10 cellular contexts compared by ENCODE assay signal in the genomic region with DNA sequence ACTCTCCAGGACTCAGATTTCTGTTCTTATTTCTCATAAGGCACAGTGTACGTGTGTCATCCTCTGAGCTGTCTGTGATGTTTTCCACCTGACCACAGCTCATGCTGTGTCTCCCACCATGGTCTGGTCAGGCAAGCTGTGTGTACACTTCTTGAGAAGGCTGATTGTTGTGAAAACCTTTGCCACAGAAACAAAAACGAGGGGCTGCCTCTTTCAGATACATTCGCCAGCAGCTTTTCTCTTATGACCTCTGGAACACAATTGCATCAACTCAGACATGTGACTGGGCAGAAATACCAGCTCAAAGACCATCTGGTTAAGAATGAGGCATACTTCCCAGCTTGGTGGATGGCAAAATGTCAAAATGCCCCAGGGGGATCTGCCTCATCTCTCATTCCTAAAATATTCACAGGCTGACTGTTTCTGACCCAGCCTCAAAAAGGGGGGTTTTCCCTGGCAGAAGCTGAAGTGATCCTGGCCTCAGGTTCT. TPM values are rescaled to one million over a fixed set of nuclear protein-coding genes. Genes with fewer than 3 reads are reported as not detected.
DNase-seq lines count a peak whose midpoint lies in the region; ATAC-seq and TF ChIP-seq lines count a peak whose summit lies in the region.
"Had no signal": no experiment of that assay in that cellular context is flagged by ENCODE, and none has a peak within 500 bp of the region (broad histone marks: within the 10 kb centered on the region; RNA-seq: fewer than 3 reads in every experiment).

No MANE protein-coding gene starts in this region.

- peak; percentile 58 for ATAC-seq in HG02852 (IDR thresholded peaks at IDR 0.05; ENCODE audit: unreplicated experiment)
- ATAC-seq in natural killer cell: no peak
- ATAC-seq in activated T-cell treated with anti-CD3 and anti-CD28 coated beads, Interleukin-2, amount 50 U/mL, for 72 hours (replicated peaks in 1 of 2): no peak

- intact Hi-C loops in natural killer cell (cut with micrococcal nuclease): no loop called here

- peak overlapping the region; percentile 85 for H3K27ac ChIP-seq in ACC112 (ENCODE audit: low read depth, low read length)

- no peaks in the 10 kb centered on the region for H3K79me2 ChIP-seq in ACC112 (ENCODE audit: control insufficient read depth, insufficient read depth, low read length, unreplicated experiment)

- no peaks in the 10 kb centered on the region for H3K36me3 Mint-ChIP-seq in natural killer cell
- no peaks in the 10 kb centered on the region for H3K36me3 Mint-ChIP-seq in activated T-cell treated with anti-CD3 and anti-CD28 coated beads, Interleukin-2, amount 50 U/mL, for 72 hours (ENCODE audit: insufficient read depth in 2 of 2)
- H3K36me3 Mint-ChIP-seq: CD14-positive monocyte had no signal

- H2AFZ ChIP-seq in ACC112 (ENCODE audit: low read length, unreplicated experiment): peak overlapping the region; percentile 86

- peaks cover 0 to 2% of the 10 kb centered on the region in 2 donors for H3K9me3 Mint-ChIP-seq in natural killer cell
- H3K9me3 Mint-ChIP-seq in activated T-cell treated with anti-CD3 and anti-CD28 coated beads, Interleukin-2, amount 50 U/mL, for 72 hours: peaks cover 2 to 3% of the 10 kb centered on the region in 2 donors

- H3K4me1 ChIP-seq in ACC112 (ENCODE audit: control insufficient read depth, insufficient read depth, low read length, unreplicated experiment): peaks cover 22% of the 10 kb centered on the region

- no peaks in the 10 kb centered on the region for H3K36me3 ChIP-seq in ACC112 (ENCODE audit: insufficient read depth, low read length)
- H3K36me3 ChIP-seq in kidney epithelial cell (ENCODE audit: control insufficient read depth, insufficient read depth, low read length): no peaks in the 10 kb centered on the region

- DNase-seq in amniotic epithelial cell (ENCODE audit: low read depth) (peak; percentile 96), kidney epithelial cell (ENCODE audit: low read depth) (peak; percentile 73), NCI-H510A (lab: John Stamatoyannopoulos, UW) (no peak), natural killer cell (no peak), NCI-H2107 treated with DMSO at 0.1 percent for 48 hours (lab: John Stamatoyannopoulos, UW; ENCODE audit: unreplicated experiment) (no peak)
- no peak for DNase-seq in activated T-cell treated with anti-CD3 and anti-CD28 coated beads, Interleukin-2, amount 50 U/mL, for 72 hours
- DNase-seq: stimulated activated naive CD4-positive, alpha-beta T cell treated with Interleukin-2 at 50 U/mL for 16 hours had no signal

- H3K27me3 Mint-ChIP-seq in natural killer cell (ENCODE audit: low read depth in 2 of 2): peaks cover 17 to 23% of the 10 kb centered on the region in 2 donors
- H3K27me3 Mint-ChIP-seq in activated T-cell treated with anti-CD3 and anti-CD28 coated beads, Interleukin-2, amount 50 U/mL, for 72 hours (ENCODE audit: low read depth): peaks cover 32% of the 10 kb centered on the region

- H3K27me3 ChIP-seq in ACC112 (ENCODE audit: insufficient read depth, low read length): no peaks in the 10 kb centered on the region
- no peaks in the 10 kb centered on the region for H3K27me3 ChIP-seq in kidney epithelial cell (ENCODE audit: control insufficient read depth, insufficient read depth, low read length)

- TF ChIP-seq CTCF in kidney epithelial cell (IDR thresholded peaks at IDR 0.05; ENCODE audit: insufficient read depth, low read length, poor library complexity, severe bottlenecking) (no peak), natural killer cell (IDR thresholded peaks at IDR 0.05) (no peak)

- no peak overlapping the region for H3K4me3 ChIP-seq in ACC112 (ENCODE audit: low read depth, low read length)
- H3K4me3 ChIP-seq in kidney epithelial cell (ENCODE audit: low read depth, low read length): no peak overlapping the region

- H3K27ac Mint-ChIP-seq in natural killer cell: no peak overlapping the region
- no peak overlapping the region for H3K27ac Mint-ChIP-seq in activated T-cell treated with anti-CD3 and anti-CD28 coated beads, Interleukin-2, amount 50 U/mL, for 72 hours
- H3K27ac Mint-ChIP-seq: CD14-positive monocyte had no signal

- no peaks in the 10 kb centered on the region for H3K4me1 Mint-ChIP-seq in natural killer cell
- no peaks in the 10 kb centered on the region for H3K4me1 Mint-ChIP-seq in activated T-cell treated with anti-CD3 and anti-CD28 coated beads, Interleukin-2, amount 50 U/mL, for 72 hours (ENCODE audit: low read depth)
- H3K4me1 Mint-ChIP-seq: CD14-positive monocyte had no signal

- no peak overlapping the region for H3K4me3 Mint-ChIP-seq in natural killer cell
- H3K4me3 Mint-ChIP-seq in activated T-cell treated with anti-CD3 and anti-CD28 coated beads, Interleukin-2, amount 50 U/mL, for 72 hours: no peak overlapping the region
- H3K4me3 Mint-ChIP-seq: CD14-positive monocyte had no signal

RNA-seq across cellular contexts. Expression of a gene that starts 46.1 kb away (rescaled TPM):
- total RNA-seq in kidney epithelial cell (29.6 and 37.3 TPM in 2 replicates), natural killer cell (10 to 100 TPM; 42.0 to 58.6 (median 53.2) TPM)
- 10 to 100 TPM; 37.0 to 41.0 TPM for total RNA-seq in activated T-cell treated with anti-CD3 and anti-CD28 coated beads, Interleukin-2, amount 50 U/mL, for 72 hours

Comparison
In these comparisons a context has a peak if more than half of its experiments do, and no peak if none do; other contexts are left out.
1. DNase-seq: peak in amniotic epithelial cell (single experiment) and kidney epithelial cell (single experiment); none in NCI-H510A (single experiment), natural killer cell (single experiment), NCI-H2107 treated with DMSO at 0.1 percent for 48 hours (single experiment) and activated T-cell treated with anti-CD3 and anti-CD28 coated beads, Interleukin-2, amount 50 U/mL, for 72 hours (0 of 2).